ENCODE assay signal across 24 cellular contexts in genomic region chr5:73272351-73272750, GRCh38.
"Had no signal": no experiment of that assay in that cellular context is flagged by ENCODE, and none has a peak within 500 bp of the region (broad histone marks: within the 10 kb centered on the region; RNA-seq: fewer than 3 reads in every experiment).

No MANE protein-coding gene starts in this region.

- H3K4me3 ChIP-seq: body of pancreas, left lung, spleen, tibial artery had no signal

- H3K4me1 ChIP-seq: spleen had no signal

- FAIRE-seq: endometrium, frontal cortex had no signal

- DNase-seq: activated CD4-positive, alpha-beta T cell treated with anti-CD3 and anti-CD28 coated beads, Interleukin-2, amount 10 ng/mL, durations not matched to agents 24 days and 14 days; activated CD8-positive, alpha-beta memory T cell treated with anti-CD3 and anti-CD28 coated beads, Interleukin-2, amount 10 ng/mL, durations not matched to agents 7 days and 5 days; activated CD8-positive, alpha-beta T cell treated with anti-CD3 and anti-CD28 coated beads for 36 hours; activated effector memory CD4-positive, alpha-beta T cell treated with anti-CD3 and anti-CD28 coated beads, Interleukin-2, amount 50 U/mL, for 16 hours; activated T-cell treated with anti-CD3 and anti-CD28 coated beads for 4 hours; anterior cingulate cortex; body of pancreas; caudate nucleus; effector CD4-positive, alpha-beta T cell; erythroblast; glutamatergic neuron; hippocampal formation; kidney glomerular epithelial cell; left lung; spleen; stimulated activated CD4-positive, alpha-beta T cell treated with anti-CD3 and anti-CD28 coated beads, Interleukin-4, amount 100 ng/mL, for 1 hour; stimulated activated naive CD4-positive, alpha-beta T cell; T-helper 2 cell; tibial artery had no signal

- H3K27me3 ChIP-seq: body of pancreas had no signal

- ATAC-seq: activated CD4-positive, CD25-positive, alpha-beta regulatory T cell treated with anti-CD3 and anti-CD28 coated beads, Interleukin-2, amount 50 U/mL, for 24 hours; activated CD8-positive, alpha-beta memory T cell treated with anti-CD3 and anti-CD28 coated beads, Interleukin-2, amount 10 ng/mL, durations not matched to agents 7 days and 5 days; activated CD8-positive, alpha-beta T cell treated with anti-CD3 and anti-CD28 coated beads for 36 hours; body of pancreas; left lung; natural killer cell treated with Interleukin-12 subunit alpha and Interleukin-12 subunit beta and Interleukin-15 and Interleukin-18, amount 100 ng/mL, for 72 hours had no signal

- H3K36me3 ChIP-seq: left lung, spleen, tibial artery had no signal

- H3K27ac ChIP-seq: body of pancreas, left lung, spleen, tibial artery, VCaP had no signal

- H3K9me3 ChIP-seq: body of pancreas, left lung, spleen had no signal
